Comparison of ENCODE assay signal across 14 cellular contexts in the genomic region with DNA sequence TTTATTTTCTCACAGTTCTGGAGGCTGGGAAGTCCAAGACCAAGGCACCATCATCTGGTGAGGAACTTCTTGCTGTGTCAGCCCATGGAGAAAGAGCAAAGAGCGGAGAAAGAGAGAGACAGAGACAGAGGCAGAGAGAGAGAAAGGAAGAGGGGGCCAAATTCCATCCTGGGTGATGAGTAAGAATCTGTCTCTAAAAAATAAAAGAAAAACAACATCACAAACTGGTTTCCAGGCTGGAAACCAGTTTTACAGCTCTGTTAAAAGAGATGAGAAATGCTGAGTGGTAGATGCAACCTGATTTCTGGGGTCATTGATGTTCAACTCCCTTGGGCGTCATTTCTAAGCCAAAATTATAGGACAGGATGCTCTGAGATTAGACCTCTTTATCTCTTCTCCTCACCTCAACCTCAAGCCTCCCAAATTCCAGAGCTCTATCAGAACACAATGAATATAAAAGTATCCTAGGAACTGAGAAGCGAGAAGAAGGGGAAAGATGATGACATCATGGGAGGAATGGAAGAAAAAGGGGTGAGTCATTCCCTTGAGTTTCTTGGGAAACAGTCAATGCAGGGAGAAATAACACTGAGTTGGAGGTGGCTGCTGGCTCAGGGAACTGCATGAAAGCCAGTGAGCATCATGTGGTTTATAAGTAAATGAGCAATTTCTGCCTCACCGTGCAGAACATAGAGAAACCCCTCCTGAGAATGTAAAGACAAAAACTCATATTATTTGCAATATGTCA.
"Had no signal": no experiment of that assay in that cellular context is flagged by ENCODE, and none has a peak within 500 bp of the region (broad histone marks: within the 10 kb centered on the region; RNA-seq: fewer than 3 reads in every experiment).

No MANE protein-coding gene starts in this region.

- H3K27ac ChIP-seq: brain microvascular endothelial cell, psoas muscle, right lobe of liver had no signal

- H3K36me3 Mint-ChIP-seq: activated naive CD8-positive, alpha-beta T cell; natural killer cell had no signal

- H3K9me3 ChIP-seq: right lobe of liver had no signal

- ATAC-seq: activated T-cell treated with anti-CD3 and anti-CD28 coated beads, Interleukin-2, amount 50 U/mL, for 4 hours; left lobe of liver; natural killer cell; psoas muscle; right lobe of liver had no signal

- H3K36me3 ChIP-seq: brain microvascular endothelial cell, right lobe of liver had no signal

- H3K27me3 Mint-ChIP-seq: activated naive CD8-positive, alpha-beta T cell had no signal

- H3K27ac Mint-ChIP-seq: activated naive CD8-positive, alpha-beta T cell; natural killer cell had no signal

- H3K27me3 ChIP-seq: brain microvascular endothelial cell, right lobe of liver had no signal

- FAIRE-seq: islet of Langerhans had no signal

- H3K4me1 ChIP-seq: psoas muscle, right lobe of liver had no signal

- H3K4me3 Mint-ChIP-seq: activated naive CD8-positive, alpha-beta T cell; activated T-cell treated with anti-CD3 and anti-CD28 coated beads, Interleukin-2, amount 50 U/mL, for 4 hours; natural killer cell had no signal

- DNase-seq: activated CD4-positive, alpha-beta T cell treated with anti-CD3 and anti-CD28 coated beads, Interleukin-2, amount 50 U/mL, for 4 hours; activated gamma-delta T cell; activated T-cell treated with anti-CD3 and anti-CD28 coated beads, Interleukin-2, amount 50 U/mL, for 4 hours; brain microvascular endothelial cell; foreskin melanocyte; mammary epithelial cell; natural killer cell; psoas muscle; stimulated activated CD4-positive, alpha-beta T cell treated with anti-CD3 and anti-CD28 coated beads, Interleukin-12 subunit alpha, Interleukin-12 subunit beta, amount 100 ng/mL, for 4 hours; stimulated activated naive CD4-positive, alpha-beta T cell treated with Interleukin-2 at 50 U/mL for 16 hours had no signal

- H3K4me1 Mint-ChIP-seq: natural killer cell had no signal

- H3K4me3 ChIP-seq: psoas muscle, right lobe of liver had no signal
